In genomic region chr17:64112978-64113377, GRCh38 we compare ENCODE assay signal across 18 cellular contexts. TPM values are rescaled to one million over a fixed set of nuclear protein-coding genes. Genes with fewer than 3 reads are reported as not detected.
DNase-seq lines count a peak whose midpoint lies in the region; ATAC-seq and TF ChIP-seq lines count a peak whose summit lies in the region.
"Had no signal": no experiment of that assay in that cellular context is flagged by ENCODE, and none has a peak within 500 bp of the region (broad histone marks: within the 10 kb centered on the region; RNA-seq: fewer than 3 reads in every experiment).

No MANE protein-coding gene starts in this region.

- peaks cover 23% of the 10 kb centered on the region for H3K36me3 Mint-ChIP-seq in CD4-positive, alpha-beta T cell (ENCODE audit: low read depth)
- peaks cover 4 to 33% (median 12%) of the 10 kb centered on the region in 3 donors for H3K36me3 Mint-ChIP-seq in CD8-positive, alpha-beta memory T cell
- peaks cover 86% of the 10 kb centered on the region for H3K36me3 Mint-ChIP-seq in activated T-helper 17 cell treated with anti-CD3 and anti-CD28 coated beads, Interleukin-2, amount 50 U/mL, for 72 hours (ENCODE audit: low read depth)
- peaks cover 4% of the 10 kb centered on the region for H3K36me3 Mint-ChIP-seq in nephron progenitor cell (ENCODE audit: low read depth)
- peaks cover 4% of the 10 kb centered on the region for H3K36me3 Mint-ChIP-seq in activated naive CD8-positive, alpha-beta T cell treated with anti-CD3 and anti-CD28 coated beads for 36 hours

- H3K9me3 Mint-ChIP-seq in CD4-positive, alpha-beta T cell: no peaks in the 10 kb centered on the region
- no peaks in the 10 kb centered on the region for H3K9me3 Mint-ChIP-seq in CD8-positive, alpha-beta memory T cell
- no peaks in the 10 kb centered on the region for H3K9me3 Mint-ChIP-seq in activated T-helper 17 cell treated with anti-CD3 and anti-CD28 coated beads, Interleukin-2, amount 50 U/mL, for 72 hours
- no peaks in the 10 kb centered on the region for H3K9me3 Mint-ChIP-seq in nephron progenitor cell
- no peaks in the 10 kb centered on the region for H3K9me3 Mint-ChIP-seq in activated naive CD8-positive, alpha-beta T cell treated with anti-CD3 and anti-CD28 coated beads for 36 hours

- CTCF ChIA-PET in CD4-positive, alpha-beta T cell (lab: Charles Lee): interaction anchor here (0.9 kb wide), 1 partner anchor 21 kb away, joined by 3 read pairs; no protein-coding TSS in a partner anchor
- CTCF ChIA-PET in CD8-positive, alpha-beta memory T cell (lab: Charles Lee): interaction anchor here (1.5 to 2.2 kb wide), 2 partner anchors 23 to 84 kb away, joined by 3 to 8 read pairs; no protein-coding TSS in a partner anchor

- no peak overlapping the region for H3K4me3 Mint-ChIP-seq in CD4-positive, alpha-beta T cell
- H3K4me3 Mint-ChIP-seq in CD8-positive, alpha-beta memory T cell: no peak overlapping the region
- H3K4me3 Mint-ChIP-seq in activated T-helper 17 cell treated with anti-CD3 and anti-CD28 coated beads, Interleukin-2, amount 50 U/mL, for 72 hours: no peak overlapping the region
- H3K4me3 Mint-ChIP-seq in nephron progenitor cell: no peak overlapping the region
- no peak overlapping the region for H3K4me3 Mint-ChIP-seq in activated naive CD8-positive, alpha-beta T cell treated with anti-CD3 and anti-CD28 coated beads for 36 hours

- intact Hi-C loops in CD4-positive, alpha-beta T cell (cut with DNase I, micrococcal nuclease): loop anchor here in 1 of 2 experiments (5.0 kb wide), 1 partner anchor 36 kb away; no protein-coding TSS in a partner anchor

- no peaks in the 10 kb centered on the region for H3K27me3 Mint-ChIP-seq in CD4-positive, alpha-beta T cell
- H3K27me3 Mint-ChIP-seq in CD8-positive, alpha-beta memory T cell: no peaks in the 10 kb centered on the region
- no peaks in the 10 kb centered on the region for H3K27me3 Mint-ChIP-seq in activated T-helper 17 cell treated with anti-CD3 and anti-CD28 coated beads, Interleukin-2, amount 50 U/mL, for 72 hours
- peaks cover 7% of the 10 kb centered on the region for H3K27me3 Mint-ChIP-seq in nephron progenitor cell (ENCODE audit: low read depth, poor library complexity)
- H3K27me3 Mint-ChIP-seq in activated naive CD8-positive, alpha-beta T cell treated with anti-CD3 and anti-CD28 coated beads for 36 hours: no peaks in the 10 kb centered on the region

- no peak for DNase-seq in CD4-positive, alpha-beta T cell
- DNase-seq in CD8-positive, alpha-beta memory T cell: no peak
- DNase-seq in nephron progenitor cell (no peak), NCI-H69 (lab: John Stamatoyannopoulos, UW) (no peak)
- DNase-seq in activated naive CD8-positive, alpha-beta T cell treated with anti-CD3 and anti-CD28 coated beads for 36 hours: no peak
- DNase-seq: C1 segment of cervical spinal cord, DMS153, DND-41, NCI-H2029, NCI-H226, NCI-H510A, PC-9, SJCRH30 had no signal

- peaks cover 44% of the 10 kb centered on the region for H3K4me1 ChIP-seq in CD8-positive, alpha-beta memory T cell (ENCODE audit: insufficient read depth, low read length)
- H3K4me1 ChIP-seq: SJCRH30 had no signal

- POLR2A ChIA-PET in CD4-positive, alpha-beta T cell (lab: Charles Lee): interaction anchor here (0.8 to 2.2 kb wide), 4 partner anchors 8 to 45 kb away, joined by 3 to 5 read pairs (median 4); no protein-coding TSS in a partner anchor
- POLR2A ChIA-PET in CD8-positive, alpha-beta memory T cell (lab: Charles Lee): interaction anchor here (0.5 to 0.6 kb wide), 2 partner anchors 33 to 62 kb away, joined by 3 read pairs; no protein-coding TSS in a partner anchor

- H3K36me3 ChIP-seq in CD8-positive, alpha-beta memory T cell (ENCODE audit: insufficient read depth, low read length): no peaks in the 10 kb centered on the region
- H3K36me3 ChIP-seq: SJCRH30 had no signal

- no peak overlapping the region for H3K4me3 ChIP-seq in CD8-positive, alpha-beta memory T cell (ENCODE audit: low read length)
- H3K4me3 ChIP-seq: PC-9, SJCRH30 had no signal

- TF ChIP-seq CTCF in CD4-positive, alpha-beta T cell (IDR thresholded peaks at IDR 0.05): no peak
- no peak for TF ChIP-seq CTCF in nephron progenitor cell (IDR thresholded peaks at IDR 0.05)

- peaks cover 70% of the 10 kb centered on the region for H3K4me1 Mint-ChIP-seq in CD4-positive, alpha-beta T cell (ENCODE audit: low read depth)
- peaks cover 57 to 85% (median 79%) of the 10 kb centered on the region in 3 donors for H3K4me1 Mint-ChIP-seq in CD8-positive, alpha-beta memory T cell
- H3K4me1 Mint-ChIP-seq in activated T-helper 17 cell treated with anti-CD3 and anti-CD28 coated beads, Interleukin-2, amount 50 U/mL, for 72 hours: peaks cover 56% of the 10 kb centered on the region
- peaks cover 10% of the 10 kb centered on the region for H3K4me1 Mint-ChIP-seq in nephron progenitor cell
- peaks cover 20% of the 10 kb centered on the region for H3K4me1 Mint-ChIP-seq in activated naive CD8-positive, alpha-beta T cell treated with anti-CD3 and anti-CD28 coated beads for 36 hours

- ATAC-seq in CD4-positive, alpha-beta T cell (ENCODE audit: poor library complexity): no peak
- ATAC-seq in activated T-helper 17 cell treated with anti-CD3 and anti-CD28 coated beads, Interleukin-2, amount 50 U/mL, for 72 hours (replicated peaks): no peak
- ATAC-seq in GM21528 (IDR thresholded peaks at IDR 0.05; ENCODE audit: low FRiP score, unreplicated experiment): no peak
- ATAC-seq: HCT116, Right ventricle myocardium inferior, SK-N-SH treated with all-trans-retinoic acid at 6 μM for 48 hours had no signal

- H3K27me3 ChIP-seq in CD4-positive, alpha-beta T cell (ENCODE audit: control insufficient read depth, insufficient read depth, low read length): no peaks in the 10 kb centered on the region
- H3K27me3 ChIP-seq in CD8-positive, alpha-beta memory T cell (ENCODE audit: insufficient read depth, low read length, poor library complexity, severe bottlenecking): no peaks in the 10 kb centered on the region
- H3K27me3 ChIP-seq: SJCRH30 had no signal

- H3K27ac Mint-ChIP-seq in CD4-positive, alpha-beta T cell: peak overlapping the region; percentile 38
- H3K27ac Mint-ChIP-seq in CD8-positive, alpha-beta memory T cell: peak overlapping the region in 5 of 8 donors; percentile 14 to 52 (median 33)
- H3K27ac Mint-ChIP-seq in activated T-helper 17 cell treated with anti-CD3 and anti-CD28 coated beads, Interleukin-2, amount 50 U/mL, for 72 hours: peak overlapping the region; percentile 69
- peak overlapping the region; percentile 42 for H3K27ac Mint-ChIP-seq in nephron progenitor cell
- no peak overlapping the region for H3K27ac Mint-ChIP-seq in activated naive CD8-positive, alpha-beta T cell treated with anti-CD3 and anti-CD28 coated beads for 36 hours

- no peak overlapping the region for H3K27ac ChIP-seq in CD4-positive, alpha-beta T cell (ENCODE audit: low read depth, low read length)
- no peak overlapping the region for H3K27ac ChIP-seq in CD8-positive, alpha-beta memory T cell (ENCODE audit: low read depth, low read length)
- H3K27ac ChIP-seq: PC-9, SJCRH30 had no signal

- no peaks in the 10 kb centered on the region for H3K9me3 ChIP-seq in CD4-positive, alpha-beta T cell (ENCODE audit: control insufficient read depth, low read length)
- no peaks in the 10 kb centered on the region for H3K9me3 ChIP-seq in CD8-positive, alpha-beta memory T cell (ENCODE audit: low read length)
- H3K9me3 ChIP-seq: SJCRH30 had no signal

RNA-seq across cellular contexts. Expression of gene ERN1, which starts 17.0 kb away (rescaled TPM):
- total RNA-seq in CD4-positive, alpha-beta T cell: 10 to 100 TPM; 62.7 to 67.8 TPM
- 10 to 100 TPM; 24.7 to 25.5 TPM for total RNA-seq in CD8-positive, alpha-beta memory T cell
- polyA plus RNA-seq in CD8-positive, alpha-beta memory T cell: 92.1 TPM
- total RNA-seq in activated T-helper 17 cell treated with anti-CD3 and anti-CD28 coated beads, Interleukin-2, amount 50 U/mL, for 72 hours: 10 to 100 TPM; 42.2 to 93.3 TPM
- total RNA-seq in activated naive CD8-positive, alpha-beta T cell treated with anti-CD3 and anti-CD28 coated beads for 36 hours: 1 to 10 TPM; 7.6 to 9.0 TPM
